Comparison of ENCODE assay signal across 1 cellular context in genomic region chr2:127605691-127606277, GRCh38.
TF ChIP-seq lines count a peak whose summit lies in the region.

No MANE protein-coding gene starts in this region.

TF ChIP-seq in GM23338, 12 proteins besides CTCF, POLR2A, EP300 and RAD21 (continued from another document):
- TF ChIP-seq EZH2 (IDR thresholded peaks at IDR 0.05; ENCODE audit: low read depth, unreplicated experiment): no peak
- TF ChIP-seq ZNF114 (CRISPR knock-in tag; IDR thresholded peaks at IDR 0.05): no peak
- TF ChIP-seq ZNF331 (CRISPR knock-in tag; IDR thresholded peaks at IDR 0.05; ENCODE audit: low read depth): no peak
- no peak for TF ChIP-seq JUNB (IDR thresholded peaks at IDR 0.05; ENCODE audit: unreplicated experiment)
- TF ChIP-seq, protein P1, sequence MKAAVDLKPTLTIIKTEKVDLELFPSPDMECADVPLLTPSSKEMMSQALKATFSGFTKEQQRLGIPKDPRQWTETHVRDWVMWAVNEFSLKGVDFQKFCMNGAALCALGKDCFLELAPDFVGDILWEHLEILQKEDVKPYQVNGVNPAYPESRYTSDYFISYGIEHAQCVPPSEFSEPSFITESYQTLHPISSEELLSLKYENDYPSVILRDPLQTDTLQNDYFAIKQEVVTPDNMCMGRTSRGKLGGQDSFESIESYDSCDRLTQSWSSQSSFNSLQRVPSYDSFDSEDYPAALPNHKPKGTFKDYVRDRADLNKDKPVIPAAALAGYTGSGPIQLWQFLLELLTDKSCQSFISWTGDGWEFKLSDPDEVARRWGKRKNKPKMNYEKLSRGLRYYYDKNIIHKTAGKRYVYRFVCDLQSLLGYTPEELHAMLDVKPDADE (IDR thresholded peaks at IDR 0.05): no peak
- no peak for TF ChIP-seq POLR2AphosphoS5 (IDR thresholded peaks at IDR 0.05; ENCODE audit: low read depth)
- no peak for TF ChIP-seq STAT1 (IDR thresholded peaks at IDR 0.05; ENCODE audit: unreplicated experiment)
- no peak for TF ChIP-seq REST (IDR thresholded peaks at IDR 0.05; ENCODE audit: unreplicated experiment)
- TF ChIP-seq NANOG (IDR thresholded peaks at IDR 0.05; ENCODE audit: borderline replicate concordance): no peak
